Comparison of ENCODE assay signal across 8 cellular contexts in the genomic region with DNA sequence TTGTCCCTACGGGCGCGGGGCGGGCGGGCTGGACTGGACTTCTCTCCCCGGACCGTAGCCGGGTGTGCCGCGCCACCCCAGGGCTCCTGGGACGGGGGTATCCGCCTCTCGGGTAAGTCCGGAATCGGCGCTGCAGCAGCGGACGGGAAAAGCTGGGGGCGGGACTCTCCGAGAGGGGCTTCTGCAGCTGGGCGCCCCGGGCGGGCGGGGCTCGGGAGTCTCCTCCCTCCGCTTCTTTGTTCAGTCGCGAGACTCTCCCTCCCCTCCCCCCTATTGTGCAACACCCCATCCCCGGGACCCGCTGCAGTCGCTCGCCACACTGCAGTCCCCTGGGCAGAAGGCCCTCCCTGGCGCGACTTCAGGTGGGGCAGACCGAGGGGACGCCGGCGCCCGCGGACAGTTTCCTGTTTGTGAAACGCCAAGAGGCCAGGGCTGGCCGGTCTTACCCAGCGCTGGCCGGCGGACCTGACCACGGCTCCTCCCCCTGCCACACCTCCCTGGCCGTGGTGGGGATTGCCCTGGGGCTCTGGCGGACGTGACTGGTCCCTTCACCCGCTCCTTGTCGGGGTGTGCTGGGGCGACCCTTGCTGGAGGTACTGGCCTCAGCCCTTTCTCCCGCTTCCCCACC. TPM values are rescaled to one million over a fixed set of nuclear protein-coding genes. Genes with fewer than 3 reads are reported as not detected.
DNase-seq lines count a peak whose midpoint lies in the region; ATAC-seq lines count a peak whose summit lies in the region.

No MANE protein-coding gene starts in this region.

- H3K36me3 ChIP-seq in CD8-positive, alpha-beta memory T cell (ENCODE audit: insufficient read depth, low read length) = peaks cover 5% of the 10 kb centered on the region
- H3K36me3 ChIP-seq in NT2/D1 (ENCODE audit: insufficient read depth, insufficient read length, low read length) = peaks cover 14% of the 10 kb centered on the region

- POLR2A ChIA-PET in CD8-positive, alpha-beta memory T cell (lab: Charles Lee) = interaction anchor here (0.9 to 1.0 kb wide), 2 partner anchors 9 to 83 kb away, joined by 3 read pairs; no protein-coding TSS in a partner anchor

- peaks cover 0 to 9% of the 10 kb centered on the region in 2 donors for H3K27me3 Mint-ChIP-seq in CD8-positive, alpha-beta memory T cell

- H3K27ac Mint-ChIP-seq in CD8-positive, alpha-beta memory T cell = peak overlapping the region; percentile 86 to 97 (median 90)

- H3K4me3 ChIP-seq in CD8-positive, alpha-beta memory T cell (ENCODE audit: low read length) = peak overlapping the region; percentile 99
- peak overlapping the region; percentile 91 for H3K4me3 ChIP-seq in NT2/D1 (ENCODE audit: insufficient read length, low read depth)
- H3K4me3 ChIP-seq in mononuclear cell (ENCODE audit: low read length) = peak overlapping the region; percentile 92

- peaks cover 22% of the 10 kb centered on the region for H3K4me1 ChIP-seq in CD8-positive, alpha-beta memory T cell (ENCODE audit: insufficient read depth, low read length)
- H3K4me1 ChIP-seq in NT2/D1 (ENCODE audit: insufficient read depth, insufficient read length) (no peaks in the 10 kb centered on the region), mononuclear cell (ENCODE audit: insufficient read depth, low read length) (peaks cover 43% of the 10 kb centered on the region)

- ATAC-seq in GM21367 (IDR thresholded peaks at IDR 0.05; ENCODE audit: unreplicated experiment) = peak; percentile 66

- peak overlapping the region; percentile 92 to 99 (median 98) for H3K4me3 Mint-ChIP-seq in CD8-positive, alpha-beta memory T cell

- peak; percentile 68 to 85 (median 72) for DNase-seq in CD8-positive, alpha-beta memory T cell
- peak; percentile 84 for DNase-seq in HT1080 (ENCODE audit: low read depth)
- DNase-seq in NT2/D1 (ENCODE audit: low read depth, low spot score) = peak; percentile 60
- peak; percentile 56 for DNase-seq in activated T-cell treated with anti-CD3 and anti-CD28 coated beads for 1 hour (ENCODE audit: low read depth)
- peak; percentile 50 for DNase-seq in epidermal melanocyte (ENCODE audit: insufficient read length, low spot score)
- peak; percentile 65 to 77 for DNase-seq in stimulated activated CD8-positive, alpha-beta memory T cell treated with anti-CD3 and anti-CD28 coated beads, Interleukin-15, amount 100 ng/mL, for 48 hours (ENCODE audit: low read depth in 2 of 2)

- peaks cover 41 to 54% (median 47%) of the 10 kb centered on the region in 3 donors for H3K4me1 Mint-ChIP-seq in CD8-positive, alpha-beta memory T cell

- peak overlapping the region; percentile 75 for H3K27ac ChIP-seq in CD8-positive, alpha-beta memory T cell (ENCODE audit: low read depth, low read length)

- H3K9ac ChIP-seq in NT2/D1 (ENCODE audit: insufficient read length, low read depth) = peak overlapping the region; percentile 87

- H3K36me3 Mint-ChIP-seq in CD8-positive, alpha-beta memory T cell = peaks cover 1 to 36% (median 12%) of the 10 kb centered on the region in 3 donors

- no peaks in the 10 kb centered on the region for H3K9me3 ChIP-seq in CD8-positive, alpha-beta memory T cell (ENCODE audit: low read length)
- H3K9me3 ChIP-seq in NT2/D1 (ENCODE audit: insufficient read depth, low read length) (no peaks in the 10 kb centered on the region), mononuclear cell (ENCODE audit: low read depth, low read length) (no peaks in the 10 kb centered on the region)

- H3K27me3 ChIP-seq in CD8-positive, alpha-beta memory T cell (ENCODE audit: insufficient read depth, low read length, poor library complexity, severe bottlenecking) = no peaks in the 10 kb centered on the region
- H3K27me3 ChIP-seq in NT2/D1 (ENCODE audit: insufficient read depth, insufficient read length) = no peaks in the 10 kb centered on the region
- H3K27me3 ChIP-seq in mononuclear cell (ENCODE audit: insufficient read depth, low read length) = no peaks in the 10 kb centered on the region

- CTCF ChIA-PET in CD8-positive, alpha-beta memory T cell (lab: Charles Lee) = interaction anchor here (1.0 kb wide), 1 partner anchor 46 kb away, joined by 4 read pairs; no protein-coding TSS in a partner anchor

- H3K9me3 Mint-ChIP-seq in CD8-positive, alpha-beta memory T cell = peaks cover 0 to 3% (median 0%) of the 10 kb centered on the region in 5 donors

RNA-seq across cellular contexts. Expression of gene CCNG2, which starts 1.0 kb away (rescaled TPM):
- total RNA-seq in CD8-positive, alpha-beta memory T cell = 1 to 10 TPM; 3.7 to 4.0 TPM
- polyA plus RNA-seq in CD8-positive, alpha-beta memory T cell = 23.9 TPM
- 2.4 and 8.1 TPM in 2 replicates for total RNA-seq in HT1080 (2014; rRNA removed; shearing (Covaris generic))
- polyA plus RNA-seq in HT1080 (2015; cell fraction: cytosol; rRNA removed) = 21.5 and 25.5 TPM in 2 replicates
- polyA plus RNA-seq in HT1080 (2015; cell fraction: nucleus; rRNA removed) = 23.1 and 24.1 TPM in 2 replicates
- 48.9 TPM for total RNA-seq in mononuclear cell

Comparison
In these comparisons a context has a peak if more than half of its experiments do, and no peak if none do; other contexts are left out.
1. Peak in every context shown above with its lines: DNase-seq, ATAC-seq, H3K4me3 ChIP-seq and H3K27ac ChIP-seq.